In genomic region chr3:59600631-59601030, GRCh38 we compare ENCODE assay signal across 29 cellular contexts.
"Had no signal": no experiment of that assay in that cellular context is flagged by ENCODE, and none has a peak within 500 bp of the region (broad histone marks: within the 10 kb centered on the region; RNA-seq: fewer than 3 reads in every experiment).

No MANE protein-coding gene starts in this region.

- H3K27me3 ChIP-seq: colonic mucosa, esophagus muscularis mucosa, esophagus squamous epithelium, gastrocnemius medialis, gastroesophageal sphincter, heart left ventricle had no signal

- H3K27ac Mint-ChIP-seq: dendritic cell treated with granulocyte-macrophage colony-stimulating factor and Interleukin-4, amounts not matched to agents 40 ng/mL and 50 ng/mL, for 4 days; endodermal cell had no signal

- DNase-seq: colonic mucosa; cortex of kidney; dermis blood vessel endothelial cell; dorsolateral prefrontal cortex; effector CD4-positive, alpha-beta T cell; effector CD8-positive, alpha-beta T cell; effector memory CD4-positive, alpha-beta T cell; effector memory CD8-positive, alpha-beta T cell; endodermal cell; erythroblast; esophagus squamous epithelium; foreskin fibroblast; foreskin keratinocyte; foreskin melanocyte; gastrocnemius medialis; glutamatergic neuron; head of caudate nucleus; heart left ventricle; heart right ventricle had no signal

- H3K9me3 ChIP-seq: colonic mucosa, esophagus muscularis mucosa, esophagus squamous epithelium, gastrocnemius medialis, gastroesophageal sphincter, heart left ventricle, heart right ventricle had no signal

- H3K36me3 ChIP-seq: colonic mucosa, esophagus muscularis mucosa, esophagus squamous epithelium, gastrocnemius medialis, gastroesophageal sphincter, heart left ventricle, heart right ventricle had no signal

- ATAC-seq: effector memory CD8-positive, alpha-beta T cell; esophagus mucosa; foreskin keratinocyte; gastrocnemius medialis; gastroesophageal sphincter; heart left ventricle; heart right ventricle had no signal

- H3K9me3 Mint-ChIP-seq: dendritic cell treated with granulocyte-macrophage colony-stimulating factor and Interleukin-4, amounts not matched to agents 40 ng/mL and 50 ng/mL, for 4 days had no signal

- H3K4me1 Mint-ChIP-seq: endodermal cell had no signal

- H3K4me1 ChIP-seq: colonic mucosa, esophagus squamous epithelium, foreskin keratinocyte, gastrocnemius medialis, gastroesophageal sphincter had no signal

- FAIRE-seq: colon, endometrium, endothelial cell of umbilical vein, frontal cortex had no signal

- H3K27me3 Mint-ChIP-seq: dendritic cell treated with granulocyte-macrophage colony-stimulating factor and Interleukin-4, amounts not matched to agents 40 ng/mL and 50 ng/mL, for 4 days had no signal

- H3K27ac ChIP-seq: colonic mucosa, coronary artery, dorsolateral prefrontal cortex, epithelial cell of prostate, esophagus muscularis mucosa, esophagus squamous epithelium, foreskin keratinocyte, gastrocnemius medialis, gastroesophageal sphincter, heart left ventricle, heart right ventricle had no signal

- H3K4me3 Mint-ChIP-seq: dendritic cell treated with granulocyte-macrophage colony-stimulating factor and Interleukin-4, amounts not matched to agents 40 ng/mL and 50 ng/mL, for 4 days; effector memory CD8-positive, alpha-beta T cell; endodermal cell had no signal

- H3K4me3 ChIP-seq: colonic mucosa, coronary artery, dorsolateral prefrontal cortex, esophagus muscularis mucosa, esophagus squamous epithelium, gastrocnemius medialis, gastroesophageal sphincter, heart left ventricle, heart right ventricle had no signal
